Comparison of ENCODE assay signal across 8 cellular contexts in the genomic region with DNA sequence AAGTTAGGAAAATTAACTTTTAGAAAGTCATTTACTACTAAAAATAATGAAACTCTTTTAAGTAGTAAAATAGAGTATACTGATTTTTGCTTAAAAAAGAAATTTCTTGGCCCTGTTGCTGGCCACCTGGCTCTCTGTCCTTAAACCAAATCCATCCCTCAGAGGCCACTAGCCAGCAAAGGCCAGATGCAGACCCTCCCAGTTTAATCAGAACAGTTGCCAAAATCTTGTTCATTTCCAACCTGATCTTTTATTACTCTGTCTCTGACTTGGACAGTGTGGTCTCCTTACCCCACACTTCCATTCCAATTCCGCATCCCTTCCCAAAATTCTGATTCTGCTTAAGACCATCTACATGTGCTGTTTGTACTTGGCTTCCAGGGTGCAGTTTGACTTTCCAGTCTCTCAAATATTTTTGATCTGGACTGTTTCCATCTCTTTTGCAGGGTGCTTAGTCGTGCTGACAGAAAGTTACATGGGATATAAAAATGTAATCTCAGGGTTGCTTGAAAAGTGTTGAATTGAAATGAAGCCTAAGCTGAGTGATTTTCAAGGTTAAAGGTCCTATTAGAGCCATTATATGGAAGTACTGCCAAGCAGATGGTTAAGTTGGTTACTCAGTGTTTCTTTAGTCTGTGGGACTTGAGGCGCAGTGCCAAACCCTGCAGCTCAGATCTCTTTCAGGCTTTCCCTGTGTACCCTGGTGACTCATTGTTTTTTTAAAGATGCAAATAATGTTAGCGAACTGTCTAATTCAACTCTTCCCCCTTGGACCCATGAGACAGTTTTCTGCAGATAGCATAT. TPM values are rescaled to one million over a fixed set of nuclear protein-coding genes. Genes with fewer than 3 reads are reported as not detected.
A peak's percentile ranks its signal among the peaks of the same experiment; 100 is the strongest.
DNase-seq lines count a peak whose midpoint lies in the region; ATAC-seq, FAIRE-seq and TF ChIP-seq lines count a peak whose summit lies in the region.

No MANE protein-coding gene starts in this region.

- ATAC-seq in GM19043 (IDR thresholded peaks at IDR 0.05; ENCODE audit: low read depth, unreplicated experiment): peak; percentile 92
- ATAC-seq in HG03095 (IDR thresholded peaks at IDR 0.05; ENCODE audit: unreplicated experiment): peak; percentile 78

- no peaks in the 10 kb centered on the region for H3K79me2 ChIP-seq in fibroblast of lung (ENCODE audit: control insufficient read depth, insufficient read depth, low read length)

- DNase-seq in COLO668 (lab: John Stamatoyannopoulos, UW; ENCODE audit: unreplicated experiment): peak; percentile 1
- peak; percentile 78 for DNase-seq in RCC 7860 (ENCODE audit: low spot score)
- peak; percentile 96 to 98 for DNase-seq in fibroblast of lung (ENCODE audit: low read depth in 2 of 2)
- peak; percentile 86 for DNase-seq in retinal pigment epithelial cell (ENCODE audit: low read depth)
- no peak for DNase-seq in NCI-H774 (lab: John Stamatoyannopoulos, UW)
- no peak for DNase-seq in globus pallidus (ENCODE audit: low spot score)

- H3K9me3 ChIP-seq in fibroblast of lung (ENCODE audit: control insufficient read depth, insufficient read depth, low read depth, low read length): no peaks in the 10 kb centered on the region

- H3K27me3 ChIP-seq in fibroblast of lung (ENCODE audit: control insufficient read depth, insufficient read depth, low read length): no peaks in the 10 kb centered on the region

- H4K20me1 ChIP-seq in fibroblast of lung (ENCODE audit: control insufficient read depth, extremely low read depth, insufficient read depth, low read length): no peaks in the 10 kb centered on the region

- TF ChIP-seq CTCF in fibroblast of lung (conservative IDR thresholded peaks at IDR 0.05 in 1 of 2, IDR thresholded peaks at IDR 0.05 in 1 of 2; ENCODE audit: low read depth in 1 of 2, low read length in 2 of 2) (no peak), retinal pigment epithelial cell (conservative IDR thresholded peaks at IDR 0.05; ENCODE audit: low read depth, low read length) (no peak)

- FAIRE-seq in RCC 7860 (lab: Jason Lieb, UNC): peak; percentile 92

- H2AFZ ChIP-seq in fibroblast of lung (ENCODE audit: low read length): no peak overlapping the region

- H3K9ac ChIP-seq in fibroblast of lung (ENCODE audit: insufficient read depth, low read length): no peak overlapping the region

- H3K4me2 ChIP-seq in fibroblast of lung (ENCODE audit: extremely low read depth, insufficient read depth, low read length): peak overlapping the region; percentile 80

- H3K27ac ChIP-seq in fibroblast of lung (ENCODE audit: insufficient read depth, low read length): no peak overlapping the region

- H3K4me1 ChIP-seq in fibroblast of lung (ENCODE audit: control insufficient read depth, extremely low read depth, insufficient read depth, low read length): peaks cover 12% of the 10 kb centered on the region

- H3K4me3 ChIP-seq in fibroblast of lung (replicated peaks in 1 of 4; ENCODE audit: control extremely low read depth in 1 of 4, insufficient read depth in 1 of 4, low read depth in 3 of 4, low read length in 4 of 4) (peak overlapping the region in 1 of 4 experiments; percentile 1), retinal pigment epithelial cell (ENCODE audit: low read length) (no peak overlapping the region)

- no peaks in the 10 kb centered on the region for H3K36me3 ChIP-seq in fibroblast of lung (ENCODE audit: control insufficient read depth, insufficient read depth, low read length)

RNA-seq across cellular contexts. Expression of a gene that starts 18.4 kb away (rescaled TPM):
- 19.5 and 20.5 TPM in 2 replicates for total RNA-seq in fibroblast of lung
- polyA plus RNA-seq in fibroblast of lung: 7.9 and 8.9 TPM in 2 replicates
- 7.7 and 7.9 TPM in 2 replicates for polyA plus RNA-seq in fibroblast of lung (2012)
- 5.2 and 11.1 TPM in 2 replicates for polyA minus RNA-seq in fibroblast of lung (ENCODE audit: low replicate concordance)

RNA-seq across cellular contexts. Expression of a gene that starts 36.1 kb away (rescaled TPM):
- 54.7 and 56.8 TPM in 2 replicates for total RNA-seq in fibroblast of lung
- 105 and 111 TPM in 2 replicates for polyA plus RNA-seq in fibroblast of lung
- polyA plus RNA-seq in fibroblast of lung (2012): 76.4 and 81.3 TPM in 2 replicates
- polyA minus RNA-seq in fibroblast of lung (ENCODE audit: low replicate concordance): 255 and 273 TPM in 2 replicates

Comparison
In these comparisons a context has a peak if more than half of its experiments do, and no peak if none do; other contexts are left out.
1. DNase-seq: peak in COLO668 (single experiment), RCC 7860 (single experiment), fibroblast of lung (2 of 2) and retinal pigment epithelial cell (single experiment); none in NCI-H774 (single experiment) and globus pallidus (single experiment).